8 cellular contexts compared by ENCODE assay signal in genomic region chr2:172704072-172704936, GRCh38. TPM values are rescaled to one million over a fixed set of nuclear protein-coding genes. Genes with fewer than 3 reads are reported as not detected.
DNase-seq lines count a peak whose midpoint lies in the region; ATAC-seq and TF ChIP-seq lines count a peak whose summit lies in the region.

No MANE protein-coding gene starts in this region.

- in situ Hi-C loops in Panc1 (cut with HindIII; ENCODE audit: low pct_unique_long_range_greater_than_20kb, low sequenced_read_pairs): no loop called here

- no peak overlapping the region for H3K4me3 Mint-ChIP-seq in type B pancreatic cell
- H3K4me3 Mint-ChIP-seq in activated CD4-positive, alpha-beta memory T cell treated with anti-CD3 and anti-CD28 coated beads, Interleukin-2, amount 10 ng/mL, durations not matched to agents 7 days and 5 days: no peak overlapping the region

- CTCF ChIA-PET in Panc1 (lab: Charles Lee): no interaction called here
- CTCF ChIA-PET in activated CD4-positive, alpha-beta memory T cell treated with anti-CD3 and anti-CD28 coated beads, Interleukin-2, amount 10 ng/mL, durations not matched to agents 7 days and 5 days (lab: Charles Lee): no interaction called here

- H3K36me3 Mint-ChIP-seq in type B pancreatic cell: no peaks in the 10 kb centered on the region
- H3K36me3 Mint-ChIP-seq in activated CD4-positive, alpha-beta memory T cell treated with anti-CD3 and anti-CD28 coated beads, Interleukin-2, amount 10 ng/mL, durations not matched to agents 7 days and 5 days (ENCODE audit: low read depth): no peaks in the 10 kb centered on the region

- DNase-seq in BE2C: no peak
- peak; percentile 34 for DNase-seq in HCEC 1CT
- no peak for DNase-seq in Panc1 (ENCODE audit: low read depth, low spot score)
- peak in 1 of 2 donors; percentile 15 for DNase-seq in foreskin keratinocyte
- DNase-seq in type B pancreatic cell (ENCODE audit: extremely low spot score, unreplicated experiment): no peak
- no peak for DNase-seq in activated CD4-positive, alpha-beta memory T cell treated with anti-CD3 and anti-CD28 coated beads, Interleukin-2, amount 10 ng/mL, durations not matched to agents 7 days and 5 days
- no peak for DNase-seq in anterior cingulate cortex (lab: John Stamatoyannopoulos, UW)

- H3K9me3 Mint-ChIP-seq in type B pancreatic cell: no peaks in the 10 kb centered on the region
- no peaks in the 10 kb centered on the region for H3K9me3 Mint-ChIP-seq in activated CD4-positive, alpha-beta memory T cell treated with anti-CD3 and anti-CD28 coated beads, Interleukin-2, amount 10 ng/mL, durations not matched to agents 7 days and 5 days

- ATAC-seq in Panc1: peak; percentile 89
- ATAC-seq in foreskin keratinocyte: peak; percentile 37
- ATAC-seq in GM19324 (IDR thresholded peaks at IDR 0.05; ENCODE audit: low FRiP score, unreplicated experiment): no peak

- H3K36me3 ChIP-seq in BE2C (no peaks in the 10 kb centered on the region), Panc1 (ENCODE audit: control insufficient read depth, insufficient read depth, low read length) (no peaks in the 10 kb centered on the region)

- H3K27ac ChIP-seq in Panc1 (ENCODE audit: low read length): no peak overlapping the region
- no peak overlapping the region for H3K27ac ChIP-seq in foreskin keratinocyte

- peaks cover 12% of the 10 kb centered on the region for H3K27me3 Mint-ChIP-seq in type B pancreatic cell
- H3K27me3 Mint-ChIP-seq in activated CD4-positive, alpha-beta memory T cell treated with anti-CD3 and anti-CD28 coated beads, Interleukin-2, amount 10 ng/mL, durations not matched to agents 7 days and 5 days: peaks cover 29% of the 10 kb centered on the region

- H3K4me1 ChIP-seq in BE2C (no peaks in the 10 kb centered on the region), Panc1 (ENCODE audit: control insufficient read depth, insufficient read depth, low read length) (peaks cover 2% of the 10 kb centered on the region; the same call in 1 of the 2 replicates), foreskin keratinocyte (peaks cover 4% of the 10 kb centered on the region)

- TF ChIP-seq CTCF in BE2C (IDR thresholded peaks at IDR 0.05; ENCODE audit: low read depth, low read length): peak; percentile 55
- peak; percentile 78 for TF ChIP-seq CTCF in Panc1 (IDR thresholded peaks at IDR 0.05)
- TF ChIP-seq CTCF in foreskin keratinocyte (conservative IDR thresholded peaks at IDR 0.05): peak; percentile 68
- peak; percentile 74 for TF ChIP-seq CTCF in type B pancreatic cell (conservative IDR thresholded peaks at IDR 0.05)

- no peaks in the 10 kb centered on the region for H3K27me3 ChIP-seq in BE2C
- H3K27me3 ChIP-seq in Panc1 (ENCODE audit: control insufficient read depth, insufficient read depth, low read length): no peaks in the 10 kb centered on the region
- no peaks in the 10 kb centered on the region for H3K27me3 ChIP-seq in foreskin keratinocyte

- H3K4me3 ChIP-seq in BE2C (ENCODE audit: low read depth, low read length) (no peak overlapping the region), Panc1 (ENCODE audit: low read depth in 2 of 2, low read length in 2 of 2) (no peak overlapping the region)

- no peaks in the 10 kb centered on the region for H3K4me1 Mint-ChIP-seq in type B pancreatic cell (ENCODE audit: unreplicated experiment)
- no peaks in the 10 kb centered on the region for H3K4me1 Mint-ChIP-seq in activated CD4-positive, alpha-beta memory T cell treated with anti-CD3 and anti-CD28 coated beads, Interleukin-2, amount 10 ng/mL, durations not matched to agents 7 days and 5 days

- BruUV-seq in Panc1 (replicated peaks; lab: Mats Ljungman, UMichigan): no TSS peak

- H3K27ac Mint-ChIP-seq in type B pancreatic cell: no peak overlapping the region
- H3K27ac Mint-ChIP-seq in activated CD4-positive, alpha-beta memory T cell treated with anti-CD3 and anti-CD28 coated beads, Interleukin-2, amount 10 ng/mL, durations not matched to agents 7 days and 5 days: no peak overlapping the region

- POLR2A ChIA-PET in Panc1 (lab: Charles Lee): interaction anchor here (0.5 to 0.6 kb wide), 2 partner anchors 810 to 962 kb away, joined by 3 to 5 read pairs; partner anchors contain the start of gene SLC25A12
- POLR2A ChIA-PET in activated CD4-positive, alpha-beta memory T cell treated with anti-CD3 and anti-CD28 coated beads, Interleukin-2, amount 10 ng/mL, durations not matched to agents 7 days and 5 days (lab: Charles Lee): no interaction called here

- intact Hi-C loops in Panc1 (cut with micrococcal nuclease; ENCODE audit: unreplicated experiment): no loop called here

- H3K9me3 ChIP-seq in BE2C (no peaks in the 10 kb centered on the region), Panc1 (ENCODE audit: control insufficient read depth, insufficient read depth, low read depth, low read length) (peaks cover 4% of the 10 kb centered on the region; the same call in 1 of the 2 replicates)

RNA-seq across cellular contexts. Expression of gene RAPGEF4, which starts 31.3 kb away (rescaled TPM):
- 12.6 TPM for polyA plus RNA-seq in BE2C (2012; ENCODE audit: insufficient read depth, insufficient read length, low read depth)
- 0.62 TPM for total RNA-seq in Panc1 (2021; ENCODE audit: unreplicated experiment)
- 0.55 TPM for polyA plus RNA-seq in Panc1 (2012; ENCODE audit: insufficient read length)
- 1.1 and 1.3 TPM in 2 replicates for total RNA-seq in foreskin keratinocyte
- polyA plus RNA-seq in foreskin keratinocyte: 0.58 and 0.60 TPM in 2 replicates
- total RNA-seq in type B pancreatic cell (ENCODE audit: low replicate concordance): 4.3 and 4.4 TPM in 2 replicates
- under 1 TPM; 0.23 to 0.40 TPM for total RNA-seq in activated CD4-positive, alpha-beta memory T cell treated with anti-CD3 and anti-CD28 coated beads, Interleukin-2, amount 10 ng/mL, durations not matched to agents 7 days and 5 days
